In the genomic region with DNA sequence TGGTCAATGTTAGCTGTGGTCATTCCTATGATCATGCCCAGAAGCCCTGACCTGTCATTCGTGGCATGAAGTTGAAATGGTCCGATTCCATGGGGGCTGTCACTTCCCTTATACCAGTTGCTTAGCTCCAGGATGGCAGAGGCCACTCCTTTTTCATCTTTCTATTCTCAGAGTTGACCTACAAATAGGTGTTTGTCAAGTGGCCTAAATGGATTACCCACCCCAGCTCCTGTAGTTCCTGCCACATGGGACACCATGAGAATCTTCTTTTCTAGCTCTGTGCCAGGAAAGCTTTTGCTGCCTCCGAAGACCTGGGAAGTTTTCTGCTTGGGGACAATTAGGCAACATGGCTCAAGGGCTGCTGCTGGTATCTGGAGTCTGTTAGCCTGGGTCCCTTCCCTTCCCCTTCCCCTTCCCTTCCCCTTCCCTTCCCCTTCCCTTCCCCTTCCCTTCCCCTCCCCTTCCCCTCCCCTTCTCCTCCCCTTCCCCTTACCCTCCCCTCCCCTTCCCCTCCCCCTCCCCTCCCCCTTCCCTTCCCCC, we compare ENCODE assay signal across 20 cellular contexts. TPM values are rescaled to one million over a fixed set of nuclear protein-coding genes. Genes with fewer than 3 reads are reported as not detected.
"Had no signal": no experiment of that assay in that cellular context is flagged by ENCODE, and none has a peak within 500 bp of the region (broad histone marks: within the 10 kb centered on the region; RNA-seq: fewer than 3 reads in every experiment).

No MANE protein-coding gene starts in this region.

RNA-seq across cellular contexts. Expression of gene SPDYE3, which starts 25.4 kb away (rescaled TPM):
- total RNA-seq: naive thymus-derived CD4-positive, alpha-beta T cell; natural killer cell; neural crest cell; occipital lobe; ovary; progenitor cell of endocrine pancreas; pulmonary artery endothelial cell; right atrium auricular region; sciatic nerve; smooth muscle cell; spleen; stomach; subcutaneous adipose tissue; temporal lobe; thoracic aorta; thyroid gland; tibial nerve; upper lobe of left lung; ureter; vagina had no signal
- polyA plus RNA-seq: stomach had no signal
